Comparison of ENCODE assay signal across 26 cellular contexts in genomic region chr4:127920521-127920920, GRCh38.
"Had no signal": no experiment of that assay in that cellular context is flagged by ENCODE, and none has a peak within 500 bp of the region (broad histone marks: within the 10 kb centered on the region; RNA-seq: fewer than 3 reads in every experiment).

No MANE protein-coding gene starts in this region.

- H3K27ac ChIP-seq: brain microvascular endothelial cell, coronary artery, dorsolateral prefrontal cortex, gastroesophageal sphincter had no signal

- H3K4me3 ChIP-seq: coronary artery, dorsolateral prefrontal cortex, gastroesophageal sphincter had no signal

- H3K9me3 ChIP-seq: gastroesophageal sphincter had no signal

- H3K36me3 ChIP-seq: brain microvascular endothelial cell had no signal

- H3K4me1 ChIP-seq: gastroesophageal sphincter had no signal

- DNase-seq: activated CD4-positive, alpha-beta memory T cell treated with anti-CD3 and anti-CD28 coated beads for 36 hours; activated CD4-positive, alpha-beta T cell treated with anti-CD3 and anti-CD28 coated beads for 36 hours; activated CD4-positive, alpha-beta T cell treated with anti-CD3 and anti-CD28 coated beads, Interleukin-2, amount 10 ng/mL, durations not matched to agents 24 days and 14 days; activated CD4-positive, CD25-positive, alpha-beta regulatory T cell; activated CD4-positive, CD25-positive, alpha-beta regulatory T cell treated with anti-CD3 and anti-CD28 coated beads, Interleukin-2, amount 50 U/mL, for 72 hours; activated CD8-positive, alpha-beta memory T cell treated with anti-CD3 and anti-CD28 coated beads, Interleukin-2, amount 10 ng/mL, durations not matched to agents 7 days and 5 days; activated CD8-positive, alpha-beta memory T cell treated with anti-CD3 and anti-CD28 coated beads, Interleukin-2, amount 50 U/mL, for 4 hours; activated CD8-positive, alpha-beta T cell treated with anti-CD3 and anti-CD28 coated beads, Interleukin-2, amount 10 ng/mL, durations not matched to agents 7 days and 5 days; activated effector memory CD4-positive, alpha-beta T cell treated with Interleukin-2 at 50 U/mL for 16 hours; activated gamma-delta T cell treated with Interleukin-2 at 50 U/mL for 16 hours; activated naive CD4-positive, alpha-beta T cell treated with anti-CD3 and anti-CD28 coated beads, Interleukin-2, amount 50 U/mL, for 16 hours; activated naive CD4-positive, alpha-beta T cell treated with Interleukin-2 at 50 U/mL for 16 hours; activated T-cell treated with anti-CD3 and anti-CD28 coated beads, Interleukin-2, amount 50 U/mL, for 1 hour; amniotic stem cell; anterior cingulate cortex; brain microvascular endothelial cell; dorsolateral prefrontal cortex; effector memory CD4-positive, alpha-beta T cell; endodermal cell; foreskin melanocyte; head of caudate nucleus; T-helper 2 cell had no signal

- H3K27me3 ChIP-seq: brain microvascular endothelial cell, dorsolateral prefrontal cortex, gastroesophageal sphincter had no signal

- ATAC-seq: activated CD4-positive, alpha-beta T cell treated with anti-CD3 and anti-CD28 coated beads for 36 hours; activated CD8-positive, alpha-beta memory T cell treated with anti-CD3 and anti-CD28 coated beads, Interleukin-2, amount 10 ng/mL, durations not matched to agents 7 days and 5 days; activated CD8-positive, alpha-beta T cell treated with anti-CD3 and anti-CD28 coated beads, Interleukin-2, amount 10 ng/mL, durations not matched to agents 7 days and 5 days; activated T-helper 17 cell treated with anti-CD3 and anti-CD28 coated beads, Interleukin-2, amount 50 U/mL, for 72 hours; esophagus mucosa; gastroesophageal sphincter had no signal
